In the genomic region with DNA sequence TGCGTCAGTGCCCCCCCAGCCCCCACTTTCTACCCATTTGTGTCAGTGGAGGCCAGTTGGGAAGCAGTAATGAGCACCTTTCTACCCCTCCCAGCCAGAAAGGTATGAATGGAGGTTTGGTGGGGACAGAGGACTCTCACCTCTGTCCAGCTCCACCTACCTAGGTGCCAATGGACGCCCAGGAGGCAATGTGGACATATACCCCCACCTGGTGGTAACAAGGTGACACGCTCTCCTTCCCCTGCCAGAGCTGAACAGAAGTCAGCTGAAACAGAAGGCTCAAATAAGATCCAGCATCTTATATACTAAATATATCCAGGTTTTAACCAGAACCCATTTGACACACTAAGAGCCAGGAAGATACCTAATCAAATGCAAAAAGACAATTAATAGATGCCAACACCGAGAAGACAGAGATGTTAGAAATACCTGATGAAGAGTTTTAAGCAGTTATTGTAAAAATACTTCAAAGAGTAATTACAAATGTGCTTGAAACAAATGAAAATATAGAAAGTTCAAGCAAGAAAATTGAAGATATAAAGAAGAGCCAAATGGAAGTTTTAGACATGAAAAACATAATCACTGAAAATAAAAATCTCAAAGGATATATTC, we compare ENCODE assay signal across 11 cellular contexts. TPM values are rescaled to one million over a fixed set of nuclear protein-coding genes. Genes with fewer than 3 reads are reported as not detected.
DNase-seq lines count a peak whose midpoint lies in the region; ATAC-seq, FAIRE-seq and TF ChIP-seq lines count a peak whose summit lies in the region.
"Had no signal": no experiment of that assay in that cellular context is flagged by ENCODE, and none has a peak within 500 bp of the region (broad histone marks: within the 10 kb centered on the region; RNA-seq: fewer than 3 reads in every experiment).

No MANE protein-coding gene starts in this region.

- TF ChIP-seq CTCF in A549 (IDR thresholded peaks at IDR 0.05) (peak; percentile 43), GM10266 (IDR thresholded peaks at IDR 0.05; ENCODE audit: control insufficient read depth, insufficient read depth, low read depth, missing control alignments) (peak; percentile 47), gastrocnemius medialis (IDR thresholded peaks at IDR 0.05 in 4 of 5, conservative IDR thresholded peaks at IDR 0.05 in 1 of 5) (no peak)

- FAIRE-seq in A549 (lab: Jason Lieb, UNC) = no peak

- no peaks in the 10 kb centered on the region for H3K27me3 ChIP-seq in gastrocnemius medialis

- no peaks in the 10 kb centered on the region for H3K9me3 ChIP-seq in A549
- H3K9me3 ChIP-seq in gastrocnemius medialis = no peaks in the 10 kb centered on the region

- ATAC-seq in A549 (peak; percentile 85 to 86; a peak in 5 of 6 replicates), esophagus mucosa (peak; percentile 22), gastrocnemius medialis (no peak)
- ATAC-seq: naive thymus-derived CD8-positive, alpha-beta T cell had no signal

- TF ChIP-seq RAD21 in A549 (conservative IDR thresholded peaks at IDR 0.05 in 1 of 2, IDR thresholded peaks at IDR 0.05 in 1 of 2) = peak; percentile 66 to 80

- CTCF ChIA-PET in A549 (lab: Yijun Ruan, JAX) = interaction anchor here (0.6 to 6.7 kb wide), 21 partner anchors 8 to 348 kb away, joined by 3 to 65 read pairs (median 3); no protein-coding TSS in a partner anchor

- no peak overlapping the region for H3K4me2 ChIP-seq in A549

- H3K4me3 ChIP-seq in A549 (no peak overlapping the region), gastrocnemius medialis (no peak overlapping the region)

- TF ChIP-seq POLR2A in A549 (IDR thresholded peaks at IDR 0.05; ENCODE audit: low read length) (no peak), gastrocnemius medialis (IDR thresholded peaks at IDR 0.05) (no peak)

- POLR2A ChIA-PET in A549 (lab: Yijun Ruan, JAX) = no interaction called here

- no peaks in the 10 kb centered on the region for H3K36me3 ChIP-seq in gastrocnemius medialis

- H3K4me1 ChIP-seq in A549 = no peaks in the 10 kb centered on the region
- H3K4me1 ChIP-seq in gastrocnemius medialis = no peaks in the 10 kb centered on the region

- DNase-seq in A549 (ENCODE audit: low read depth in 1 of 2, low spot score in 1 of 2) (peak; percentile 45 to 46), GM10266 (ENCODE audit: extremely low spot score) (no peak), NCI-H69 (lab: John Stamatoyannopoulos, UW) (peak; percentile 57), NCI-H2081 (lab: John Stamatoyannopoulos, UW) (no peak), middle frontal gyrus (ENCODE audit: extremely low spot score, low spot score) (no peak), gastrocnemius medialis (no peak)
- no peak for DNase-seq in effector CD8-positive, alpha-beta T cell (lab: John Stamatoyannopoulos, UW)
- DNase-seq: aorta had no signal

- TF ChIP-seq EP300 in A549 (IDR thresholded peaks at IDR 0.05) = no peak

- intact Hi-C loops in gastrocnemius medialis (cut with DNase I; ENCODE audit: low total_unique reads) = no loop called here

- WGBS in A549 (ENCODE audit: missing lambda C conversion rate) = 4% methylated on average over 4 of the region's 4 CpGs

- in situ Hi-C loops in gastrocnemius medialis (cut with MboI; ENCODE audit: low sequenced_read_pairs in 4 of 4) = no loop called here

- H3K27ac ChIP-seq in A549 (no peak overlapping the region), gastrocnemius medialis (no peak overlapping the region)

TF ChIP-seq in A549, 52 proteins besides CTCF, POLR2A, EP300 and RAD21:
- TF ChIP-seq SMC3 (IDR thresholded peaks at IDR 0.05) (peak; percentile 46; the same call in 1 of the 3 replicates), CBX2 (IDR thresholded peaks at IDR 0.05; ENCODE audit: borderline replicate concordance, low read depth) (no peak)

RNA-seq across cellular contexts. Expression of a gene that starts 18.4 kb away (rescaled TPM):
- polyA plus RNA-seq in A549 (2011; rRNA removed) (not detected in 2 replicates), A549 (2017; fragmentation: RNase III; extraction: RNeasy Plus Mini Kit Qiagen cat#74134 plus additional on column Dnase treatment) (not detected in 3 replicates)
- polyA plus RNA-seq in A549 (2012; cell fraction: cytosol; rRNA removed) = not detected in 2 replicates
- polyA plus RNA-seq in A549 (2012; cell fraction: nucleus; rRNA removed) = not detected in 2 replicates
- polyA minus RNA-seq in A549 (2011; rRNA and poly(A)+ RNA removed) = not detected in 2 replicates
- total RNA-seq in esophagus mucosa (not detected), gastrocnemius medialis (not detected)
- total RNA-seq: naive thymus-derived CD8-positive, alpha-beta T cell; subcutaneous adipose tissue had no signal
- polyA plus RNA-seq: aorta had no signal

Comparison
In these comparisons a context has a peak if more than half of its experiments do, and no peak if none do; other contexts are left out.
1. ATAC-seq: peak in A549 (2 of 2) and esophagus mucosa (single experiment); none in gastrocnemius medialis (0 of 2).
2. DNase-seq: peak in A549 (2 of 2) and NCI-H69 (single experiment); none in GM10266 (single experiment), NCI-H2081 (0 of 2), middle frontal gyrus (single experiment), effector CD8-positive, alpha-beta T cell (single experiment) and gastrocnemius medialis (0 of 2).
3. CTCF ChIP-seq: peak in A549 (single experiment) and GM10266 (single experiment); none in gastrocnemius medialis (0 of 5).